ENCODE assay signal across 11 cellular contexts in the genomic region with DNA sequence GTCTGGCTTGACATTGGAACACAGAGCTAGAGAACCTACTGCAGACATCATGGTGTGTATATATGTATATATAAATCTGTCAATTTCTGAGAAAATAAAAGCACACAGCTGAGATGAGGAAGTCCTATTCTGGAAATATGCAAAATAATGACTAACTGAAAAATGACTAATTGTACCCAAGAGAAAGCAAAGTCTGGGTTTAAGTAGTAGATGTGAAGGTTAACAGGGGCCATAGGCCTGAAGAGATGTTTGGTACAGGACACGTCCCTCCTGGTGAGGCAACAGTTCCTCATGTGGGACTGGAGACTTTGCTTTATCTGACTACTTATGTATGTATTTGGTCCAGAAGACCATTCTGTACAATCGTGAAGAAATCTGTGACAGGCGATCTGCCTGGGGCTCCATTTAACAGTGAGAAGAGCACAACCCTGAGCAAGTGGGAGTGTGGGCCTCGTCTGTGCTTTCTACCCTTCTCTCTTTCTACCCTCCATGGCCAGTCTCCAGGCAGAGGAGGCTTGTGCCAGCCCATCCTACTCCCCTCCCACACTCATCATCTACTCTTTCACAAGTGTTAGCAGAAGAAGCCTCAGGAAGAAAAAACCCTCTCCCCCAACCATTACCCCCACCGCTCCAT.
DNase-seq lines count a peak whose midpoint lies in the region; ATAC-seq and TF ChIP-seq lines count a peak whose summit lies in the region.
"Had no signal": no experiment of that assay in that cellular context is flagged by ENCODE, and none has a peak within 500 bp of the region (broad histone marks: within the 10 kb centered on the region; RNA-seq: fewer than 3 reads in every experiment).

No MANE protein-coding gene starts in this region.

- DNase-seq in activated CD4-positive, CD25-positive, alpha-beta regulatory T cell (lab: John Stamatoyannopoulos, UW) = no peak
- peak; percentile 5 for DNase-seq in NOMO-1 treated with dmso at 0.1 percent for 144 hours (lab: John Stamatoyannopoulos, UW; ENCODE audit: unreplicated experiment)
- DNase-seq in kidney tubule cell (ENCODE audit: low spot score) = peak; percentile 19
- DNase-seq in NCI-H1417 treated with DMSO at 0.1 percent for 48 hours (lab: John Stamatoyannopoulos, UW) = no peak
- DNase-seq: 8988T; CD4-positive, alpha-beta memory T cell; NCI-H226 had no signal

- ATAC-seq in activated CD4-positive, CD25-positive, alpha-beta regulatory T cell treated with anti-CD3 and anti-CD28 coated beads, Interleukin-2, amount 50 U/mL, for 24 hours = peak; percentile 81 to 93
- no peak for ATAC-seq in GM18502 (IDR thresholded peaks at IDR 0.05; ENCODE audit: poor library complexity, unreplicated experiment)
- ATAC-seq in GM21381 (IDR thresholded peaks at IDR 0.05; ENCODE audit: unreplicated experiment) = no peak

- TF ChIP-seq POLR2A in GM19193 (IDR thresholded peaks at IDR 0.05; ENCODE audit: extremely low read depth, insufficient read depth, insufficient read length) = peak; percentile 18

Comparison
In these comparisons a context has a peak if more than half of its experiments do, and no peak if none do; other contexts are left out.
1. ATAC-seq: peak in activated CD4-positive, CD25-positive, alpha-beta regulatory T cell treated with anti-CD3 and anti-CD28 coated beads, Interleukin-2, amount 50 U/mL, for 24 hours (2 of 2); none in GM18502 (single experiment) and GM21381 (single experiment).
2. DNase-seq: peak in NOMO-1 treated with dmso at 0.1 percent for 144 hours (single experiment) and kidney tubule cell (single experiment); none in activated CD4-positive, CD25-positive, alpha-beta regulatory T cell (0 of 4) and NCI-H1417 treated with DMSO at 0.1 percent for 48 hours (single experiment).